ENCODE assay signal across 8 cellular contexts in genomic region chr14:73728106-73729014, GRCh38. TPM values are rescaled to one million over a fixed set of nuclear protein-coding genes. Genes with fewer than 3 reads are reported as not detected.
DNase-seq lines count a peak whose midpoint lies in the region; ATAC-seq and TF ChIP-seq lines count a peak whose summit lies in the region.

No MANE protein-coding gene starts in this region.

- peaks cover 3% of the 10 kb centered on the region; the same call in 1 of the 2 replicates for H3K79me2 ChIP-seq in HCT116 (ENCODE audit: insufficient read depth, low read length)

- peaks cover 3 to 21% of the 10 kb centered on the region in 2 experiments; a peak in 3 of 4 replicates for H3K4me1 ChIP-seq in HCT116 (ENCODE audit: control insufficient read depth in 1 of 2, insufficient read depth in 2 of 2, low read length in 2 of 2)

- no peak overlapping the region for H3K9ac ChIP-seq in HCT116 (ENCODE audit: low read length)

- CTCF ChIA-PET in HCT116 (lab: Charles Lee), result interaction anchor here (0.6 to 6.2 kb wide), 20 partner anchors 9 to 309 kb away, joined by 3 to 59 read pairs (median 6); partner anchors contain the start of genes COQ6, FAM161B, PTGR2 and ZNF410
- CTCF ChIA-PET in activated CD4-positive, alpha-beta T cell treated with anti-CD3 and anti-CD28 coated beads for 36 hours (lab: Charles Lee), result interaction anchor here (0.6 to 10.1 kb wide), 42 partner anchors 8 to 1284 kb away, joined by 3 to 170 read pairs (median 4); partner anchors contain the start of genes PNMA1, PTGR2 and ZNF410

- H3K9me2 ChIP-seq in HCT116 (ENCODE audit: insufficient read depth), result no peaks in the 10 kb centered on the region

- no peak overlapping the region for H2AFZ ChIP-seq in HCT116 (ENCODE audit: low read depth, low read length, poor library complexity, severe bottlenecking)

- H3K9me3 Mint-ChIP-seq in activated CD4-positive, alpha-beta T cell treated with anti-CD3 and anti-CD28 coated beads for 36 hours (ENCODE audit: low read depth), result no peaks in the 10 kb centered on the region

- H3K36me3 ChIP-seq in HCT116 (ENCODE audit: control insufficient read depth in 1 of 2, insufficient read depth in 2 of 2, low read length in 2 of 2), result peaks cover 14 to 38% of the 10 kb centered on the region in 2 experiments; a peak in 3 of 4 replicates

- POLR2A ChIA-PET in HCT116 (lab: Charles Lee), result no interaction called here
- POLR2A ChIA-PET in activated CD4-positive, alpha-beta T cell treated with anti-CD3 and anti-CD28 coated beads for 36 hours (lab: Charles Lee), result interaction anchor here (0.6 to 1.6 kb wide), 4 partner anchors 14 to 60 kb away, joined by 3 to 8 read pairs (median 3); no protein-coding TSS in a partner anchor

- DNase-seq in COLO829 (ENCODE audit: low spot score) (peak; percentile 90), HCT116 (ENCODE audit: low read depth, low spot score) (peak; percentile 61), NCI-H510A treated with DMSO at 0.1 percent for 48 hours (lab: John Stamatoyannopoulos, UW) (peak; percentile 87), choroid plexus epithelial cell (ENCODE audit: low read depth) (peak; percentile 82), left lobe of liver (ENCODE audit: low spot score) (peak; percentile 90), HPDE6-E6E7 (ENCODE audit: extremely low spot score) (no peak)
- peak; percentile 93 for DNase-seq in activated CD4-positive, alpha-beta T cell treated with anti-CD3 and anti-CD28 coated beads for 36 hours
- peak; percentile 78 for DNase-seq in stimulated activated CD4-positive, alpha-beta T cell treated with anti-CD3 and anti-CD28 coated beads, Interleukin-2, amount 100 ng/mL, for 4 hours (ENCODE audit: low read depth)

- no peak for TF ChIP-seq POLR2A in HCT116 (IDR thresholded peaks at IDR 0.05; ENCODE audit: borderline replicate concordance, extremely low read depth, insufficient read depth, insufficient read length)

- no peaks in the 10 kb centered on the region; the same call in 1 of the 2 replicates for H4K20me1 ChIP-seq in HCT116 (ENCODE audit: insufficient read depth)

- peak; percentile 98 for TF ChIP-seq RAD21 in HCT116 (IDR thresholded peaks at IDR 0.05; ENCODE audit: low read depth)

- TF ChIP-seq CTCF in HCT116 (IDR thresholded peaks at IDR 0.05 in 2 of 3, conservative IDR thresholded peaks at IDR 0.05 in 1 of 3; ENCODE audit: borderline replicate concordance in 1 of 3, insufficient read depth in 1 of 3, low read depth in 2 of 3, low read length in 2 of 3) (peak; percentile 78 to 93 (median 91)), choroid plexus epithelial cell (conservative IDR thresholded peaks at IDR 0.05; ENCODE audit: low read depth, low read length) (peak; percentile 95)

- TSS peak; percentile 12 for BruUV-seq in HCT116 (replicated peaks; lab: Mats Ljungman, UMichigan)

- H3K36me3 Mint-ChIP-seq in activated CD4-positive, alpha-beta T cell treated with anti-CD3 and anti-CD28 coated beads for 36 hours (ENCODE audit: low read depth), result peaks cover 61% of the 10 kb centered on the region

- H3K4me3 ChIP-seq in HCT116 (replicated peaks in 1 of 2; ENCODE audit: low read depth in 1 of 2, low read length in 2 of 2) (no peak overlapping the region), choroid plexus epithelial cell (ENCODE audit: low read depth, low read length) (no peak overlapping the region)

- H3K27me3 ChIP-seq in HCT116 (ENCODE audit: insufficient read depth, low read length), result no peaks in the 10 kb centered on the region

- no peak overlapping the region for H3K4me3 Mint-ChIP-seq in activated CD4-positive, alpha-beta T cell treated with anti-CD3 and anti-CD28 coated beads for 36 hours

- H3K27ac ChIP-seq in HCT116 (ENCODE audit: low read depth, low read length), result 0 out of 2 replicates have a peak overlapping the region, but pooled peaks have one; percentile 1

- intact Hi-C loops in HCT116 (cut with micrococcal nuclease), result loop anchor here (1.0 to 5.0 kb wide), 6 partner anchors 30 to 310 kb away; partner anchors contain the start of genes COQ6 and FAM161B
- intact Hi-C loops in activated CD4-positive, alpha-beta T cell treated with anti-CD3 and anti-CD28 coated beads for 36 hours (cut with DNase I, micrococcal nuclease), result loop anchor here (1.0 to 2.0 kb wide), 6 partner anchors 30 to 310 kb away; no protein-coding TSS in a partner anchor

- H3K4me1 Mint-ChIP-seq in activated CD4-positive, alpha-beta T cell treated with anti-CD3 and anti-CD28 coated beads for 36 hours, result peaks cover 43% of the 10 kb centered on the region

- ATAC-seq in HCT116 (peak; percentile 93), left lobe of liver (peak; percentile 84)
- peak; percentile 90 for ATAC-seq in activated CD4-positive, alpha-beta T cell treated with anti-CD3 and anti-CD28 coated beads for 36 hours

- peak overlapping the region; percentile 64 for H3K27ac Mint-ChIP-seq in activated CD4-positive, alpha-beta T cell treated with anti-CD3 and anti-CD28 coated beads for 36 hours

- no peak overlapping the region for H3K4me2 ChIP-seq in HCT116 (ENCODE audit: low read length)

- H3K27me3 Mint-ChIP-seq in activated CD4-positive, alpha-beta T cell treated with anti-CD3 and anti-CD28 coated beads for 36 hours, result no peaks in the 10 kb centered on the region

- RAD21 ChIA-PET in HCT116 (lab: Charles Lee; ENCODE audit: low non-redundant PET in 1 of 2, low total read pairs in 2 of 2, uncharacterized antibody in 2 of 2, unreplicated experiment in 2 of 2), result interaction anchor here (0.5 to 2.1 kb wide), 14 partner anchors 13 to 222 kb away, joined by 3 to 10 read pairs (median 4); partner anchors contain the start of gene PTGR2 (in 2 of the 2)

- no peaks in the 10 kb centered on the region for H3K9me3 ChIP-seq in HCT116 (ENCODE audit: control insufficient read depth in 1 of 2, insufficient read depth in 1 of 2, low read depth in 1 of 2, low read length in 2 of 2)

TF ChIP-seq in HCT116, 20 proteins besides CTCF, POLR2A, EP300 and RAD21:
- TF ChIP-seq FOSL1 (IDR thresholded peaks at IDR 0.05; ENCODE audit: low read depth) (no peak), ZFX (IDR thresholded peaks at IDR 0.05) (no peak), SIN3A (IDR thresholded peaks at IDR 0.05; ENCODE audit: low read depth) (no peak), CEBPB (IDR thresholded peaks at IDR 0.05; ENCODE audit: low read depth) (no peak), EZH2phosphoT487 (IDR thresholded peaks at IDR 0.05; ENCODE audit: borderline replicate concordance) (no peak), MAX (IDR thresholded peaks at IDR 0.05) (no peak)

RNA-seq across cellular contexts. Expression of gene PNMA1, which starts 14.2 kb away (rescaled TPM):
- total RNA-seq in HCT116 (2021; ENCODE audit: unreplicated experiment) (24.6 TPM), left lobe of liver (2.3 TPM)
- 18.1 and 22.0 TPM in 2 replicates for polyA plus RNA-seq in HCT116 (2012)
- 10 to 100 TPM; 23.2 to 28.8 TPM for total RNA-seq in activated CD4-positive, alpha-beta T cell treated with anti-CD3 and anti-CD28 coated beads for 36 hours
